ENCODE assay signal across 28 cellular contexts in the genomic region with DNA sequence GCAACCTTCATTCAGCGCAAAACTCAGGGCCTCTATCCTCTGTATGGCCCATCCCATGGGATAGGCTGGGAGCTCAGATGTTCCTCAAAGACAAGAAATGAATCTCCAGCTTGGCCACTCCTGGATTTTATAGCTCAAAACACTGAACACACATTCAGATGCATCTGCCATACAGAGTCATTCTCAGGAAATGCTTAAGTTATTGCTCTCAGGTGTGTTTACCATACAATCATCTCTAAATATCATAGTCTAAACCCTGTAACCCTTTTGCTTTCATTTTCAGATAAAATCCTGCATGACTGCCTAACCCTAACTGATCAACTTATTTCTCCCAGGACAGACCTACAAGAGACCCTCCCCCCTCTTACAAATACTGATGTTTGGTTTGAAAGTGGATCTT.
"Had no signal": no experiment of that assay in that cellular context is flagged by ENCODE, and none has a peak within 500 bp of the region (broad histone marks: within the 10 kb centered on the region; RNA-seq: fewer than 3 reads in every experiment).

No MANE protein-coding gene starts in this region.

- H3K9me3 Mint-ChIP-seq: naive thymus-derived CD8-positive, alpha-beta T cell; natural killer cell treated with Interleukin-12 subunit alpha and Interleukin-12 subunit beta and Interleukin-15 and Interleukin-18, amount 100 ng/mL, for 72 hours; stimulated activated effector memory CD8-positive, alpha-beta T cell treated with anti-CD3 and anti-CD28 coated beads, Interleukin-12 subunit alpha, Interleukin-12 subunit beta, amount 100 ng/mL, for 72 hours; stimulated activated naive B cell treated with anti-CD40 and anti-IgM and Interleukin-4, amounts not matched to agents 10 μg/mL and 1 μg/mL and 100 μg/mL, for 72 hours; stimulated activated naive CD8-positive, alpha-beta T cell treated with anti-CD3 and anti-CD28 coated beads, Interleukin-15, Interleukin-2, amounts not matched to agents 100 ng/mL and 50 ng/mL, for 24 hours had no signal

- H3K27me3 Mint-ChIP-seq: naive thymus-derived CD8-positive, alpha-beta T cell; progenitor cell of endocrine pancreas; stimulated activated naive B cell treated with anti-CD40 and anti-IgM and Interleukin-4, amounts not matched to agents 10 μg/mL and 1 μg/mL and 100 μg/mL, for 72 hours; stimulated activated naive CD8-positive, alpha-beta T cell treated with anti-CD3 and anti-CD28 coated beads, Interleukin-15, Interleukin-2, amounts not matched to agents 100 ng/mL and 50 ng/mL, for 24 hours had no signal

- H3K4me1 ChIP-seq: neural progenitor cell, parathyroid adenoma, psoas muscle, right lobe of liver, sigmoid colon, stomach, thyroid gland, tibial nerve, upper lobe of left lung, uterus had no signal

- H3K4me1 Mint-ChIP-seq: naive thymus-derived CD8-positive, alpha-beta T cell; neural progenitor cell; stimulated activated effector memory CD8-positive, alpha-beta T cell treated with anti-CD3 and anti-CD28 coated beads, Interleukin-12 subunit alpha, Interleukin-12 subunit beta, amount 100 ng/mL, for 72 hours; stimulated activated naive B cell treated with anti-CD40 and anti-IgM and Interleukin-4, amounts not matched to agents 10 μg/mL and 1 μg/mL and 100 μg/mL, for 72 hours had no signal

- H3K27ac ChIP-seq: neural progenitor cell, ovary, parathyroid adenoma, psoas muscle, right lobe of liver, sigmoid colon, stomach, thoracic aorta, thyroid gland, tibial nerve, upper lobe of left lung, uterus had no signal

- H3K4me3 ChIP-seq: neural progenitor cell, ovary, psoas muscle, right lobe of liver, sigmoid colon, stomach, thoracic aorta, thyroid gland, tibial nerve, upper lobe of left lung, uterus had no signal

- H3K9ac ChIP-seq: neural progenitor cell, parathyroid adenoma had no signal

- H3K9me3 ChIP-seq: ovary, psoas muscle, right lobe of liver, sigmoid colon, stomach, thoracic aorta, thyroid gland, tibial nerve, upper lobe of left lung, uterus had no signal

- H3K36me3 Mint-ChIP-seq: naive thymus-derived CD8-positive, alpha-beta T cell; natural killer cell treated with Interleukin-12 subunit alpha and Interleukin-12 subunit beta and Interleukin-15 and Interleukin-18, amount 100 ng/mL, for 72 hours; neural progenitor cell; stimulated activated effector memory CD8-positive, alpha-beta T cell treated with anti-CD3 and anti-CD28 coated beads, Interleukin-12 subunit alpha, Interleukin-12 subunit beta, amount 100 ng/mL, for 72 hours; stimulated activated naive B cell treated with anti-CD40 and anti-IgM and Interleukin-4, amounts not matched to agents 10 μg/mL and 1 μg/mL and 100 μg/mL, for 72 hours had no signal

- H3K36me3 ChIP-seq: neural progenitor cell, ovary, right lobe of liver, sigmoid colon, stomach, thoracic aorta, thyroid gland, tibial nerve, upper lobe of left lung, uterus had no signal

- H2AFZ ChIP-seq: neural progenitor cell, parathyroid adenoma had no signal

- FAIRE-seq: small intestine had no signal

- H3K27ac Mint-ChIP-seq: naive thymus-derived CD8-positive, alpha-beta T cell; natural killer cell treated with Interleukin-12 subunit alpha and Interleukin-12 subunit beta and Interleukin-15 and Interleukin-18, amount 100 ng/mL, for 72 hours; neural progenitor cell; progenitor cell of endocrine pancreas; stimulated activated effector memory CD8-positive, alpha-beta T cell treated with anti-CD3 and anti-CD28 coated beads, Interleukin-12 subunit alpha, Interleukin-12 subunit beta, amount 100 ng/mL, for 72 hours; stimulated activated naive B cell treated with anti-CD40 and anti-IgM and Interleukin-4, amounts not matched to agents 10 μg/mL and 1 μg/mL and 100 μg/mL, for 72 hours; stimulated activated naive CD8-positive, alpha-beta T cell treated with anti-CD3 and anti-CD28 coated beads, Interleukin-15, Interleukin-2, amounts not matched to agents 100 ng/mL and 50 ng/mL, for 24 hours had no signal

- H3K79me2 ChIP-seq: parathyroid adenoma had no signal

- H3K4me2 ChIP-seq: neural progenitor cell had no signal

- DNase-seq: naive thymus-derived CD8-positive, alpha-beta T cell; occipital lobe; ovary; posterior cingulate gyrus; psoas muscle; right cardiac atrium; right lobe of liver; sigmoid colon; small intestine; stimulated activated CD4-positive, alpha-beta T cell treated with anti-CD3 and anti-CD28 coated beads, Interleukin-15, amount 100 ng/mL, for 24 hours; stimulated activated CD4-positive, alpha-beta T cell treated with anti-CD3 and anti-CD28 coated beads, Interleukin-2, amount 100 ng/mL, for 24 hours; stimulated activated CD4-positive, alpha-beta T cell treated with anti-CD3 and anti-CD28 coated beads, Interleukin-2, amount 100 ng/mL, for 48 hours; stimulated activated CD4-positive, alpha-beta T cell treated with anti-CD3 and anti-CD28 coated beads, Interleukin-4, amount 100 ng/mL, for 24 hours; stimulated activated naive B cell treated with anti-CD40 and anti-IgM and Interleukin-4, amounts not matched to agents 10 μg/mL and 1 μg/mL and 100 μg/mL, for 72 hours; stimulated activated naive CD4-positive, alpha-beta T cell treated with Interleukin-2 at 50 U/mL for 16 hours; stomach; thyroid gland; trophoblast cell; upper lobe of left lung; uterus had no signal

- H3K4me3 Mint-ChIP-seq: naive thymus-derived CD8-positive, alpha-beta T cell; natural killer cell treated with Interleukin-12 subunit alpha and Interleukin-12 subunit beta and Interleukin-15 and Interleukin-18, amount 100 ng/mL, for 72 hours; neural progenitor cell; stimulated activated effector memory CD8-positive, alpha-beta T cell treated with anti-CD3 and anti-CD28 coated beads, Interleukin-12 subunit alpha, Interleukin-12 subunit beta, amount 100 ng/mL, for 72 hours; stimulated activated naive B cell treated with anti-CD40 and anti-IgM and Interleukin-4, amounts not matched to agents 10 μg/mL and 1 μg/mL and 100 μg/mL, for 72 hours; stimulated activated naive CD8-positive, alpha-beta T cell treated with anti-CD3 and anti-CD28 coated beads, Interleukin-15, Interleukin-2, amounts not matched to agents 100 ng/mL and 50 ng/mL, for 24 hours had no signal

- H3K27me3 ChIP-seq: neural progenitor cell, ovary, right lobe of liver, sigmoid colon, stomach, thyroid gland, tibial nerve, upper lobe of left lung, uterus had no signal

- ATAC-seq: naive thymus-derived CD8-positive, alpha-beta T cell; natural killer cell treated with Interleukin-12 subunit alpha and Interleukin-12 subunit beta and Interleukin-15 and Interleukin-18, amount 100 ng/mL, for 72 hours; psoas muscle; right cardiac atrium; right lobe of liver; stimulated activated effector memory CD8-positive, alpha-beta T cell treated with anti-CD3 and anti-CD28 coated beads, Interleukin-12 subunit alpha, Interleukin-12 subunit beta, amount 100 ng/mL, for 72 hours; stimulated activated naive B cell treated with anti-CD40 and anti-IgM and Interleukin-4, amounts not matched to agents 10 μg/mL and 1 μg/mL and 100 μg/mL, for 72 hours had no signal
